In the genomic region with DNA sequence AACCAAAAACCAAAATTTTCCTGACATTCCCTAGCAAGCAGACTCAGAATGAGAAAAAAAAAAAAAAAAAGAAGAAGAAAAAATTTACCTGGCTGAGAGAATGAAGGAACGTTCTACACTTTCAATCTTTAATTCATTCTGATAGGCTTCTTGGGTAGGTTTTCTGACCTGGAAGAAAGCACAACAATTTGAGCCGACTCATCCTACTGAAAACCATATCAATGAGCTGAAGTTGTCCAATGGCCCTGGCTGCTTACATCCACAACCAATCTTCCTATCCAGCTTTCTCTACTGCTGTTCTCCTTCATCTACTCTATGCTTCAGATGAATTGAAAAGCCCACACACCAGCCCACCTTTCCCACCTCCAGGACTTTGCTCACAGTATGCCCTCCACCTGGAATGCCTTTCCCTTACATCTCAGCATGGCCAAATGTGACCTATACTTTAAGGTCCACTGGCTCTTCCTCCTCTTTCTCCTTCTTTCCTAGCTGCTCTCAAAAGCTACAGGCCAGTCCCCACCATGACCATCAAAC, we compare ENCODE assay signal across 29 cellular contexts.
"Had no signal": no experiment of that assay in that cellular context is flagged by ENCODE, and none has a peak within 500 bp of the region (broad histone marks: within the 10 kb centered on the region; RNA-seq: fewer than 3 reads in every experiment).

No MANE protein-coding gene starts in this region.

- H3K9me3 Mint-ChIP-seq: activated naive CD8-positive, alpha-beta T cell treated with anti-CD3 and anti-CD28 coated beads, Interleukin-2, amount 50 U/mL, for 24 hours; effector memory CD8-positive, alpha-beta T cell; memory B cell; natural killer cell; neural progenitor cell; stimulated activated naive B cell treated with anti-CD40 and anti-IgM and Interleukin-4, amounts not matched to agents 10 μg/mL and 1 μg/mL and 100 μg/mL, for 72 hours had no signal

- H3K4me3 Mint-ChIP-seq: activated naive CD8-positive, alpha-beta T cell treated with anti-CD3 and anti-CD28 coated beads, Interleukin-2, amount 50 U/mL, for 24 hours; effector memory CD8-positive, alpha-beta T cell; memory B cell; natural killer cell; neural progenitor cell; stimulated activated naive B cell treated with anti-CD40 and anti-IgM and Interleukin-4, amounts not matched to agents 10 μg/mL and 1 μg/mL and 100 μg/mL, for 72 hours had no signal

- H3K27ac ChIP-seq: neural progenitor cell, parathyroid adenoma, psoas muscle, right atrium auricular region, stomach, WERI-Rb-1 had no signal

- H3K4me2 ChIP-seq: neural progenitor cell, smooth muscle cell had no signal

- H3K79me2 ChIP-seq: parathyroid adenoma had no signal

- H3K36me3 Mint-ChIP-seq: memory B cell; natural killer cell; stimulated activated naive B cell treated with anti-CD40 and anti-IgM and Interleukin-4, amounts not matched to agents 10 μg/mL and 1 μg/mL and 100 μg/mL, for 72 hours had no signal

- H3K9me3 ChIP-seq: psoas muscle, right atrium auricular region, stomach, thyroid gland had no signal

- H3K9ac ChIP-seq: neural progenitor cell, parathyroid adenoma had no signal

- H3K4me1 Mint-ChIP-seq: natural killer cell had no signal

- H2AFZ ChIP-seq: neural progenitor cell, parathyroid adenoma had no signal

- H3K27me3 Mint-ChIP-seq: activated naive CD8-positive, alpha-beta T cell treated with anti-CD3 and anti-CD28 coated beads, Interleukin-2, amount 50 U/mL, for 24 hours; effector memory CD8-positive, alpha-beta T cell; memory B cell; stimulated activated naive B cell treated with anti-CD40 and anti-IgM and Interleukin-4, amounts not matched to agents 10 μg/mL and 1 μg/mL and 100 μg/mL, for 72 hours had no signal

- H3K36me3 ChIP-seq: neural progenitor cell had no signal

- H3K27ac Mint-ChIP-seq: activated naive CD8-positive, alpha-beta T cell treated with anti-CD3 and anti-CD28 coated beads, Interleukin-2, amount 50 U/mL, for 24 hours; effector memory CD8-positive, alpha-beta T cell; memory B cell; natural killer cell; neural progenitor cell; stimulated activated naive B cell treated with anti-CD40 and anti-IgM and Interleukin-4, amounts not matched to agents 10 μg/mL and 1 μg/mL and 100 μg/mL, for 72 hours had no signal

- DNase-seq: activated CD4-positive, alpha-beta T cell treated with anti-CD3 and anti-CD28 coated beads for 48 hours; activated CD8-positive, alpha-beta memory T cell treated with anti-CD3 and anti-CD28 coated beads for 24 hours; activated gamma-delta T cell treated with Interleukin-2 at 50 U/mL for 16 hours; activated naive CD4-positive, alpha-beta T cell treated with anti-CD3 and anti-CD28 coated beads, Interleukin-2, amount 50 U/mL, for 16 hours; activated naive CD8-positive, alpha-beta T cell treated with anti-CD3 and anti-CD28 coated beads, Interleukin-2, amount 50 U/mL, for 24 hours; amygdala; caudate nucleus; cortex of kidney; effector memory CD8-positive, alpha-beta T cell; foreskin fibroblast; head of caudate nucleus; hippocampal formation; kidney; left colon; natural killer cell; occipital lobe; psoas muscle; stimulated activated CD4-positive, alpha-beta T cell treated with anti-CD3 and anti-CD28 coated beads, Interleukin-1b, Interleukin-23, amount 100 ng/mL, for 48 hours; stimulated activated naive B cell treated with anti-CD40 and anti-IgM and Interleukin-4, amounts not matched to agents 10 μg/mL and 1 μg/mL and 100 μg/mL, for 72 hours; stomach; thyroid gland; WERI-Rb-1 had no signal

- ATAC-seq: activated CD4-positive, CD25-positive, alpha-beta regulatory T cell treated with anti-CD3 and anti-CD28 coated beads, Interleukin-2, amount 50 U/mL, for 24 hours; activated naive CD8-positive, alpha-beta T cell treated with anti-CD3 and anti-CD28 coated beads, Interleukin-2, amount 50 U/mL, for 24 hours; effector memory CD8-positive, alpha-beta T cell; esophagus mucosa; left colon; natural killer cell; psoas muscle; stimulated activated naive B cell treated with anti-CD40 and anti-IgM and Interleukin-4, amounts not matched to agents 10 μg/mL and 1 μg/mL and 100 μg/mL, for 72 hours had no signal

- H3K4me1 ChIP-seq: neural progenitor cell, parathyroid adenoma, stomach had no signal

- H3K27me3 ChIP-seq: neural progenitor cell, right atrium auricular region, stomach, thyroid gland had no signal

- H3K4me3 ChIP-seq: neural progenitor cell, psoas muscle, right atrium auricular region, smooth muscle cell, stomach, thyroid gland had no signal
